Comparison of ENCODE assay signal across 11 cellular contexts in genomic region chr22:39149915-39150847, GRCh38. TPM values are rescaled to one million over a fixed set of nuclear protein-coding genes. Genes with fewer than 3 reads are reported as not detected.
DNase-seq lines count a peak whose midpoint lies in the region; ATAC-seq, FAIRE-seq and TF ChIP-seq lines count a peak whose summit lies in the region.
"Had no signal": no experiment of that assay in that cellular context is flagged by ENCODE, and none has a peak within 500 bp of the region (broad histone marks: within the 10 kb centered on the region; RNA-seq: fewer than 3 reads in every experiment).

No MANE protein-coding gene starts in this region.

- no peaks in the 10 kb centered on the region for H3K79me2 ChIP-seq in HepG2 (ENCODE audit: insufficient read depth, low read length)

- no peaks in the 10 kb centered on the region for H3K36me3 ChIP-seq in HepG2 (replicated peaks in 1 of 2; ENCODE audit: control insufficient read depth in 1 of 2, insufficient read depth in 2 of 2, low read length in 2 of 2)
- peaks cover 0 to 2% (median 0%) of the 10 kb centered on the region in 4 donors for H3K36me3 ChIP-seq in right lobe of liver
- H3K36me3 ChIP-seq in neuronal stem cell (replicated peaks in 1 of 2; ENCODE audit: control insufficient read depth in 2 of 2, insufficient read depth in 2 of 2, low read length in 2 of 2) = no peaks in the 10 kb centered on the region
- no peaks in the 10 kb centered on the region for H3K36me3 ChIP-seq in uterus

- H3K23ac ChIP-seq in neuronal stem cell (ENCODE audit: low read depth, low read length, poor library complexity) = no peak overlapping the region

- CTCF ChIA-PET in HepG2 (lab: Yijun Ruan, JAX; ENCODE audit: low intra/inter-chr PET ratio, low total read pairs) = no interaction called here

- H3K4me3 ChIP-seq in HepG2 (replicated peaks in 1 of 3; ENCODE audit: insufficient read depth in 1 of 3, low read depth in 2 of 3, low read length in 3 of 3) (no peak overlapping the region), right lobe of liver (no peak overlapping the region), coronary artery (peak overlapping the region; percentile 98), neuronal stem cell (ENCODE audit: low read length in 2 of 2) (no peak overlapping the region), uterus (peak overlapping the region in 1 of 2 donors; percentile 65)

- POLR2A ChIA-PET in HepG2 (lab: Yijun Ruan, JAX) = interaction anchor here (1.7 to 2.6 kb wide), 2 partner anchors 169 kb away, joined by 10 to 38 read pairs; partner anchors contain the start of gene RPL3

- peaks cover 0 to 21% of the 10 kb centered on the region in 2 experiments; a peak in 4 of 5 replicates for H3K27me3 ChIP-seq in HepG2 (ENCODE audit: control insufficient read depth in 1 of 2, insufficient read depth in 2 of 2, low read length in 2 of 2)
- no peaks in the 10 kb centered on the region for H3K27me3 ChIP-seq in right lobe of liver
- peaks cover 3 to 24% (median 18%) of the 10 kb centered on the region in 3 experiments for H3K27me3 ChIP-seq in neuronal stem cell (ENCODE audit: control insufficient read depth in 3 of 3, insufficient read depth in 3 of 3, low read depth in 1 of 3, low read length in 3 of 3)
- H3K27me3 ChIP-seq in uterus = no peaks in the 10 kb centered on the region

- H3K9ac ChIP-seq in HepG2 (ENCODE audit: insufficient read depth, low read depth, low read length) (no peak overlapping the region), neuronal stem cell (ENCODE audit: low read depth, low read length, poor library complexity) (no peak overlapping the region)

- H4K20me1 ChIP-seq in HepG2 (ENCODE audit: insufficient read depth, low read length) = no peaks in the 10 kb centered on the region

- TSS peak; percentile 28 for BruUV-seq in HepG2 (replicated peaks; lab: Mats Ljungman, UMichigan)

- FAIRE-seq in HepG2 (lab: Jason Lieb, UNC) (no peak), frontal cortex (lab: Jason Lieb, UNC) (no peak)

- TF ChIP-seq CTCF in HepG2 (CRISPR knock-in tag; IDR thresholded peaks at IDR 0.05) (peak; percentile 56), right lobe of liver (IDR thresholded peaks at IDR 0.05) (no peak), coronary artery (IDR thresholded peaks at IDR 0.05) (no peak), uterus (IDR thresholded peaks at IDR 0.05) (no peak)

- whole genome bisulfite sequencing in HepG2 (ENCODE audit: low lambda C conversion rate) = 60% methylated on average over 13 of the region's 16 CpGs
- 91% methylated on average over 6 of the region's 16 CpGs for WGBS in right lobe of liver (ENCODE audit: insufficient coverage, low coverage, low lambda C conversion rate, missing lambda C conversion rate)
- WGBS in neuronal stem cell (ENCODE audit: extremely low coverage in 2 of 2, insufficient read length in 2 of 2, insufficient replicate concordance in 1 of 2), 2 donors = no CpG with 5 or more reads among the region's 16 CpGs

- H3K9me3 ChIP-seq in HepG2 (ENCODE audit: low read length) (no peaks in the 10 kb centered on the region), right lobe of liver (no peaks in the 10 kb centered on the region), neuronal stem cell (replicated peaks in 1 of 2; ENCODE audit: control insufficient read depth in 2 of 2, insufficient read depth in 1 of 2, low read depth in 1 of 2, low read length in 2 of 2) (no peaks in the 10 kb centered on the region), uterus (no peaks in the 10 kb centered on the region)

- H2BK5ac ChIP-seq in neuronal stem cell (ENCODE audit: low read length) = no peak overlapping the region

- DNase-seq in HepG2 (ENCODE audit: low spot score) = peak; percentile 31
- no peak for DNase-seq in right lobe of liver
- no peak for DNase-seq in coronary artery (ENCODE audit: low spot score)
- no peak for DNase-seq in neuronal stem cell (ENCODE audit: low spot score)
- no peak for DNase-seq in uterus
- DNase-seq in frontal cortex (ENCODE audit: low spot score in 2 of 2) = no peak
- DNase-seq in iPS-NIHi7 (ENCODE audit: extremely low spot score) = no peak
- DNase-seq: activated CD4-positive, CD25-positive, alpha-beta regulatory T cell had no signal

- H3K27ac ChIP-seq in HepG2 (ENCODE audit: extremely low read length, insufficient read depth, low read length) (no peak overlapping the region), right lobe of liver (no peak overlapping the region), coronary artery (peak overlapping the region; percentile 89 to 99), neuronal stem cell (replicated peaks; ENCODE audit: low read length) (no peak overlapping the region), uterus (peak overlapping the region; percentile 95 to 99)

- peak; percentile 65 for ATAC-seq in HepG2
- ATAC-seq in right lobe of liver = no peak
- no peak for ATAC-seq in HG02571 (IDR thresholded peaks at IDR 0.05; ENCODE audit: unreplicated experiment)

- intact Hi-C loops in HepG2 (cut with micrococcal nuclease; ENCODE audit: unreplicated experiment) = no loop called here
- intact Hi-C loops in right lobe of liver (cut with DNase I) = no loop called here
- intact Hi-C loops in uterus (cut with DNase I; ENCODE audit: low total_unique reads) = loop anchor here (5.0 kb wide), 1 partner anchor 167 kb away; the partner anchor contains the start of gene RPL3

- no peak overlapping the region for H3K4ac ChIP-seq in neuronal stem cell (ENCODE audit: low read length)

- TF ChIP-seq RAD21 in HepG2 (CRISPR knock-in tag; IDR thresholded peaks at IDR 0.05) = 0 out of 2 replicates have a peak, but pooled peaks have one; percentile 14

- no peak overlapping the region; the same call in 1 of the 2 replicates for H3K4me2 ChIP-seq in HepG2 (ENCODE audit: low read depth, low read length)
- no peak overlapping the region for H3K4me2 ChIP-seq in neuronal stem cell (ENCODE audit: insufficient read depth, low read length, poor library complexity, severe bottlenecking)

- peak overlapping the region; percentile 93 for H2BK15ac ChIP-seq in neuronal stem cell (ENCODE audit: low read length)

- H3K14ac ChIP-seq in neuronal stem cell (ENCODE audit: low read length) = no peak overlapping the region

- H2AFZ ChIP-seq in HepG2 (ENCODE audit: low read length) (no peak overlapping the region), neuronal stem cell (ENCODE audit: low read length) (no peak overlapping the region)

- H3K18ac ChIP-seq in neuronal stem cell (ENCODE audit: low read length) = no peak overlapping the region

- no peak for TF ChIP-seq EP300 in HepG2 (IDR thresholded peaks at IDR 0.05; ENCODE audit: low read depth in 2 of 2, low read length in 2 of 2)
- no peak for TF ChIP-seq EP300 in HepG2 (CRISPR knock-in tag; IDR thresholded peaks at IDR 0.05; ENCODE audit: borderline replicate concordance)

- H2BK12ac ChIP-seq in neuronal stem cell (ENCODE audit: low read length) = no peak overlapping the region

- in situ Hi-C loops in HepG2 (cut with HindIII; ENCODE audit: extremely low pct_ligation_motif_present, low pct_unique_long_range_greater_than_20kb) = no loop called here

- no peak overlapping the region for H4K8ac ChIP-seq in neuronal stem cell (ENCODE audit: low read depth, low read length)

- H2AK5ac ChIP-seq in neuronal stem cell (ENCODE audit: low read depth, low read length) = no peak overlapping the region

- peaks cover 57% of the 10 kb centered on the region for H3K4me1 ChIP-seq in HepG2 (ENCODE audit: insufficient read depth, low read length)
- H3K4me1 ChIP-seq in right lobe of liver = peaks cover 0 to 32% (median 0%) of the 10 kb centered on the region in 4 donors
- H3K4me1 ChIP-seq in neuronal stem cell (ENCODE audit: control insufficient read depth in 2 of 2, insufficient read depth in 1 of 2, low read depth in 1 of 2, low read length in 2 of 2) = peaks cover 4 to 12% of the 10 kb centered on the region in 2 donors
- peaks cover 6 to 26% of the 10 kb centered on the region in 2 donors for H3K4me1 ChIP-seq in uterus

- H3K79me1 ChIP-seq in neuronal stem cell (ENCODE audit: low read depth, low read length) = peaks cover 1% of the 10 kb centered on the region

- no peak overlapping the region for H4K91ac ChIP-seq in neuronal stem cell (ENCODE audit: low read depth, low read length, poor library complexity)

- TF ChIP-seq POLR2A in HepG2 (IDR thresholded peaks at IDR 0.05; ENCODE audit: insufficient read depth in 1 of 2, low read depth in 2 of 2, low read length in 2 of 2) = no peak
- no peak for TF ChIP-seq POLR2A in right lobe of liver (IDR thresholded peaks at IDR 0.05)
- TF ChIP-seq POLR2A in uterus (IDR thresholded peaks at IDR 0.05) = no peak

- no peak overlapping the region for H2BK120ac ChIP-seq in neuronal stem cell (ENCODE audit: low read depth, low read length)

RNA-seq across cellular contexts. Expression of gene CBX7, which starts 2.3 kb away (rescaled TPM):
- total RNA-seq in HepG2 (2016; rRNA removed; fragmentation: Illumina TruSeq; extraction: Trizol) (0.20 and 0.35 TPM in 2 replicates), right lobe of liver (10 to 100 TPM in 5 of 6 experiments, 1 to 10 TPM in 1; 8.0 to 14.5 (median 12.9) TPM), uterus (100 to 1,000 TPM in 2 of 4 donors, 10 to 100 TPM in 2; 16.0 to 128 (median 102) TPM), frontal cortex (6.1 TPM)
- not detected in 2 replicates for total RNA-seq in HepG2 (2016; cell fraction: cytosol; rRNA removed; fragmentation: Illumina TruSeq; extraction: Trizol; ENCODE audit: low read depth)
- total RNA-seq in HepG2 (2016; cell fraction: insoluble cytoplasmic fraction; rRNA removed; fragmentation: Illumina TruSeq; extraction: Trizol) = 0.27 and 0.30 TPM in 2 replicates
- 0.09 and 0.21 TPM in 2 replicates for total RNA-seq in HepG2 (2016; cell fraction: membrane; rRNA removed; fragmentation: Illumina TruSeq; extraction: Trizol)
- total RNA-seq in HepG2 (2016; cell fraction: nucleus; rRNA removed; fragmentation: Illumina TruSeq; extraction: Trizol) = 0.31 and 1.4 TPM in 2 replicates
- polyA plus RNA-seq in HepG2 (2011; rRNA removed) = 4.9 and 7.1 TPM in 2 replicates
- 3.6 and 4.4 TPM in 2 replicates for polyA plus RNA-seq in HepG2 (2011; cell fraction: cytosol; rRNA removed)
- polyA plus RNA-seq in HepG2 (2011; cell fraction: nucleus; rRNA removed) = 22.7 and 23.8 TPM in 2 replicates
- polyA plus RNA-seq in HepG2 (2012) = 5.5 and 5.7 TPM in 2 replicates
- polyA plus RNA-seq in HepG2 (2016; cell fraction: cytosol; fragmentation: Illumina TruSeq; extraction: Trizol; ENCODE audit: low read depth) = 0.09 and 0.23 TPM in 2 replicates
- 0.35 and 0.53 TPM in 2 replicates for polyA plus RNA-seq in HepG2 (2016; cell fraction: insoluble cytoplasmic fraction; fragmentation: Illumina TruSeq; extraction: Trizol; ENCODE audit: low read depth)
- 0.08 and 0.19 TPM in 2 replicates for polyA plus RNA-seq in HepG2 (2016; cell fraction: membrane; fragmentation: Illumina TruSeq; extraction: Trizol; ENCODE audit: low read depth)
- polyA plus RNA-seq in HepG2 (2016; cell fraction: nucleus; fragmentation: Illumina TruSeq; extraction: Trizol; ENCODE audit: insufficient read depth, low read depth) = 1.6 TPM in 2 replicates
- 7.2 and 8.5 TPM in 2 replicates for polyA minus RNA-seq in HepG2 (2011; rRNA and poly(A)+ RNA removed; ENCODE audit: low replicate concordance)
- 1.2 and 2.1 TPM in 2 replicates for polyA minus RNA-seq in HepG2 (2011; cell fraction: cytosol; rRNA and poly(A)+ RNA removed)
- 6.5 and 7.6 TPM in 2 replicates for polyA minus RNA-seq in HepG2 (2011; cell fraction: nucleus; rRNA and poly(A)+ RNA removed)
- polyA plus RNA-seq in neuronal stem cell (2013, experiment 1 of 2) = 9.3 TPM
- 9.2 TPM for polyA plus RNA-seq in neuronal stem cell (2013, experiment 2 of 2)

RNA-seq across cellular contexts. Expression of gene APOBEC3H, which starts 53.1 kb away (rescaled TPM):
- total RNA-seq in HepG2 (2016; rRNA removed; fragmentation: Illumina TruSeq; extraction: Trizol) (0.31 and 1.0 TPM in 2 replicates), right lobe of liver (under 1 TPM in 1 of 6 experiments, not detected in 5; 0.31 TPM), uterus (under 1 TPM in 1 of 4 donors, not detected in 3; 0.69 TPM), frontal cortex (not detected)
- not detected in 2 replicates for total RNA-seq in HepG2 (2016; cell fraction: cytosol; rRNA removed; fragmentation: Illumina TruSeq; extraction: Trizol; ENCODE audit: low read depth)
- 0.25 and 0.32 TPM in 2 replicates for total RNA-seq in HepG2 (2016; cell fraction: insoluble cytoplasmic fraction; rRNA removed; fragmentation: Illumina TruSeq; extraction: Trizol)
- 0.37 and 0.38 TPM in 2 replicates for total RNA-seq in HepG2 (2016; cell fraction: membrane; rRNA removed; fragmentation: Illumina TruSeq; extraction: Trizol)
- total RNA-seq in HepG2 (2016; cell fraction: nucleus; rRNA removed; fragmentation: Illumina TruSeq; extraction: Trizol) = not detected in 2 replicates
- polyA plus RNA-seq in HepG2 (2011; rRNA removed) = 0.18 and 0.20 TPM in 2 replicates
- polyA plus RNA-seq in HepG2 (2011; cell fraction: cytosol; rRNA removed) = 0.08 and 0.13 TPM in 2 replicates
- polyA plus RNA-seq in HepG2 (2011; cell fraction: nucleus; rRNA removed) = not detected in 2 replicates
- not detected in 2 replicates for polyA plus RNA-seq in HepG2 (2012)
- polyA plus RNA-seq in HepG2 (2016; cell fraction: cytosol; fragmentation: Illumina TruSeq; extraction: Trizol; ENCODE audit: low read depth) = 0.17 TPM in 1 of 2 replicates, not detected in the other
- 0.46 and 0.52 TPM in 2 replicates for polyA plus RNA-seq in HepG2 (2016; cell fraction: insoluble cytoplasmic fraction; fragmentation: Illumina TruSeq; extraction: Trizol; ENCODE audit: low read depth)
- polyA plus RNA-seq in HepG2 (2016; cell fraction: membrane; fragmentation: Illumina TruSeq; extraction: Trizol; ENCODE audit: low read depth) = 0.27 and 0.29 TPM in 2 replicates
- not detected in 2 replicates for polyA plus RNA-seq in HepG2 (2016; cell fraction: nucleus; fragmentation: Illumina TruSeq; extraction: Trizol; ENCODE audit: insufficient read depth, low read depth)
- 0.16 TPM in 2 replicates for polyA minus RNA-seq in HepG2 (2011; rRNA and poly(A)+ RNA removed; ENCODE audit: low replicate concordance)
- polyA minus RNA-seq in HepG2 (2011; cell fraction: cytosol; rRNA and poly(A)+ RNA removed) = not detected in 2 replicates
- polyA minus RNA-seq in HepG2 (2011; cell fraction: nucleus; rRNA and poly(A)+ RNA removed) = not detected in 2 replicates
- 2.4 TPM for polyA plus RNA-seq in neuronal stem cell (2013, experiment 1 of 2)
- 2.0 TPM for polyA plus RNA-seq in neuronal stem cell (2013, experiment 2 of 2)
- total RNA-seq: fibroblast of villous mesenchyme had no signal
- polyA plus RNA-seq: CD14-positive monocyte had no signal

Comparison
In these comparisons a context has a peak if more than half of its experiments do, and no peak if none do; other contexts are left out.
1. H3K27ac ChIP-seq: peak in coronary artery (2 of 2) and uterus (2 of 2); none in HepG2 (single experiment), right lobe of liver (0 of 3) and neuronal stem cell (single experiment).